20 cellular contexts compared by ENCODE assay signal in the genomic region with DNA sequence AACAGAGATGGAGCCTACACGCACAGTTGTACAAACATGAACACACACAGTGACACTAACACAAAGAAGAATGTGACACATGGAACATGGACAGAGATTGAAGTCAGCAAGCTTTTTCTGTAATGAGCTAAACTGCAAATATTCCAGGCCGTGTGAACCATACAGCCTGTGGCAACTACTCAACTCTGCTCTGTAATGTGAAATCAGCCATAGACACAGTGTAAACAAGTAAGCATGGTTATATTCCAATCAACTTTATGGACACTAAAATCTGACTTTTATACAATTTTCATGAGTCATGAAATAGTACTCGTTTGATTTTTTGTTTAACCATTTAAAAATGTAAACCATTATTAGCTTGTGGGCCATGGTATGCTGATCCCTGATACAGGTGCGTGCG.
DNase-seq lines count a peak whose midpoint lies in the region; ATAC-seq and TF ChIP-seq lines count a peak whose summit lies in the region.
"Had no signal": no experiment of that assay in that cellular context is flagged by ENCODE, and none has a peak within 500 bp of the region (broad histone marks: within the 10 kb centered on the region; RNA-seq: fewer than 3 reads in every experiment).

No MANE protein-coding gene starts in this region.

- H3K9me3 ChIP-seq in sigmoid colon (no peaks in the 10 kb centered on the region), mucosa of descending colon (no peaks in the 10 kb centered on the region)
- H3K9me3 ChIP-seq: left lung had no signal

- H3K36me3 Mint-ChIP-seq in WTC11 = peaks cover 8% of the 10 kb centered on the region; the same call in 1 of the 2 replicates

- ATAC-seq in WTC11 (no peak), mucosa of descending colon (no peak), GM18511 (IDR thresholded peaks at IDR 0.05; ENCODE audit: unreplicated experiment) (no peak)
- ATAC-seq in stimulated activated naive CD8-positive, alpha-beta T cell treated with anti-CD3 and anti-CD28 coated beads, Interleukin-15, amount 100 ng/mL, for 72 hours = no peak
- ATAC-seq: left lung had no signal

- CTCF ChIA-PET in WTC11 (lab: Charles Lee) = interaction anchor here (1.3 kb wide), 1 partner anchor 48 kb away, joined by 8 read pairs; no protein-coding TSS in a partner anchor

- peak; percentile 63 for DNase-seq in EH (ENCODE audit: low read depth)
- DNase-seq in WTC11 (ENCODE audit: low spot score) = no peak
- DNase-seq in fibroblast of peridontal ligament (ENCODE audit: extremely low read depth) = peak; percentile 66
- DNase-seq in sigmoid colon = no peak
- DNase-seq in stimulated activated naive CD8-positive, alpha-beta T cell treated with anti-CD3 and anti-CD28 coated beads, Interleukin-15, amount 100 ng/mL, for 72 hours = no peak
- DNase-seq in mucosa of descending colon = no peak
- DNase-seq in lower leg skin (ENCODE audit: low spot score in 2 of 2) = no peak
- DNase-seq: activated B cell treated with CpG ODN at 0.5 μM for 24 hours; activated CD4-positive, alpha-beta memory T cell treated with anti-CD3 and anti-CD28 coated beads for 36 hours; activated naive CD4-positive, alpha-beta T cell treated with Interleukin-2 at 50 U/mL for 16 hours; amygdala; CD4-positive, alpha-beta T cell; DMS53; H7; left lung; NCI-H1092; NCI-H2029; NCI-H345; stimulated activated CD4-positive, alpha-beta T cell treated with anti-CD3 and anti-CD28 coated beads, Interleukin-15, amount 100 ng/mL, for 24 hours had no signal

- TF ChIP-seq CTCF in WTC11 (IDR thresholded peaks at IDR 0.05) (no peak), sigmoid colon (IDR thresholded peaks at IDR 0.05) (no peak), mucosa of descending colon (IDR thresholded peaks at IDR 0.05) (no peak), lower leg skin (IDR thresholded peaks at IDR 0.05) (no peak)

- peaks cover 8% of the 10 kb centered on the region for H3K4me1 Mint-ChIP-seq in WTC11
- peaks cover 6% of the 10 kb centered on the region for H3K4me1 Mint-ChIP-seq in stimulated activated naive CD8-positive, alpha-beta T cell treated with anti-CD3 and anti-CD28 coated beads, Interleukin-15, amount 100 ng/mL, for 72 hours
- H3K4me1 Mint-ChIP-seq: activated B cell treated with CpG ODN at 0.5 μM for 24 hours had no signal

- peak overlapping the region; percentile 17; the same call in 1 of the 2 replicates for H3K27ac Mint-ChIP-seq in WTC11
- H3K27ac Mint-ChIP-seq in stimulated activated naive CD8-positive, alpha-beta T cell treated with anti-CD3 and anti-CD28 coated beads, Interleukin-15, amount 100 ng/mL, for 72 hours = no peak overlapping the region
- H3K27ac Mint-ChIP-seq: activated B cell treated with CpG ODN at 0.5 μM for 24 hours; activated CD4-positive, alpha-beta memory T cell treated with anti-CD3 and anti-CD28 coated beads for 36 hours; CD4-positive, alpha-beta T cell had no signal

- WGBS in sigmoid colon, 2 donors = 67 to 77% methylated on average over 5 of the region's 5 CpGs
- WGBS in lower leg skin, 2 donors = 79 to 84% methylated on average over 5 of the region's 5 CpGs

- intact Hi-C loops in sigmoid colon (cut with DNase I) = no loop called here
- intact Hi-C loops in mucosa of descending colon (cut with DNase I, micrococcal nuclease) = no loop called here
- intact Hi-C loops in lower leg skin (cut with DNase I; ENCODE audit: low total_unique reads) = no loop called here

- no peak for TF ChIP-seq EP300 in sigmoid colon (IDR thresholded peaks at IDR 0.05)

- no peaks in the 10 kb centered on the region for H3K9me3 Mint-ChIP-seq in WTC11
- H3K9me3 Mint-ChIP-seq in stimulated activated naive CD8-positive, alpha-beta T cell treated with anti-CD3 and anti-CD28 coated beads, Interleukin-15, amount 100 ng/mL, for 72 hours = no peaks in the 10 kb centered on the region
- H3K9me3 Mint-ChIP-seq: activated B cell treated with CpG ODN at 0.5 μM for 24 hours; activated CD4-positive, alpha-beta memory T cell treated with anti-CD3 and anti-CD28 coated beads for 36 hours; CD4-positive, alpha-beta T cell had no signal

- H3K4me1 ChIP-seq in sigmoid colon (peaks cover 0 to 58% (median 54%) of the 10 kb centered on the region in 4 donors), mucosa of descending colon (ENCODE audit: low read depth) (peaks cover 14% of the 10 kb centered on the region)

- no peaks in the 10 kb centered on the region for H3K27me3 Mint-ChIP-seq in WTC11 (ENCODE audit: low read depth)
- no peaks in the 10 kb centered on the region for H3K27me3 Mint-ChIP-seq in stimulated activated naive CD8-positive, alpha-beta T cell treated with anti-CD3 and anti-CD28 coated beads, Interleukin-15, amount 100 ng/mL, for 72 hours
- H3K27me3 Mint-ChIP-seq: activated B cell treated with CpG ODN at 0.5 μM for 24 hours; activated CD4-positive, alpha-beta memory T cell treated with anti-CD3 and anti-CD28 coated beads for 36 hours; CD4-positive, alpha-beta T cell had no signal

- H3K27me3 ChIP-seq in sigmoid colon = no peaks in the 10 kb centered on the region
- H3K27me3 ChIP-seq: left lung had no signal

- H3K4me3 ChIP-seq in sigmoid colon (no peak overlapping the region), mucosa of descending colon (no peak overlapping the region), lower leg skin (ENCODE audit: low read depth, poor library complexity, severe bottlenecking) (no peak overlapping the region)
- H3K4me3 ChIP-seq: left lung had no signal

- POLR2A ChIA-PET in WTC11 (lab: Charles Lee) = no interaction called here

- H3K36me3 ChIP-seq in sigmoid colon (peaks cover 0 to 34% (median 13%) of the 10 kb centered on the region in 4 donors), mucosa of descending colon (ENCODE audit: low read depth) (peaks cover 8% of the 10 kb centered on the region)

- H3K4me3 Mint-ChIP-seq in WTC11 = no peak overlapping the region
- no peak overlapping the region for H3K4me3 Mint-ChIP-seq in stimulated activated naive CD8-positive, alpha-beta T cell treated with anti-CD3 and anti-CD28 coated beads, Interleukin-15, amount 100 ng/mL, for 72 hours
- H3K4me3 Mint-ChIP-seq: activated B cell treated with CpG ODN at 0.5 μM for 24 hours; activated CD4-positive, alpha-beta memory T cell treated with anti-CD3 and anti-CD28 coated beads for 36 hours; CD4-positive, alpha-beta T cell had no signal

- peak overlapping the region; percentile 82 to 95 (median 86) for H3K27ac ChIP-seq in sigmoid colon

- TF ChIP-seq POLR2A in sigmoid colon (IDR thresholded peaks at IDR 0.05) = no peak
- no peak for TF ChIP-seq POLR2A in lower leg skin (IDR thresholded peaks at IDR 0.05)

TF ChIP-seq in WTC11, 78 proteins besides CTCF, POLR2A, EP300 and RAD21:
- TF ChIP-seq, protein P1, sequence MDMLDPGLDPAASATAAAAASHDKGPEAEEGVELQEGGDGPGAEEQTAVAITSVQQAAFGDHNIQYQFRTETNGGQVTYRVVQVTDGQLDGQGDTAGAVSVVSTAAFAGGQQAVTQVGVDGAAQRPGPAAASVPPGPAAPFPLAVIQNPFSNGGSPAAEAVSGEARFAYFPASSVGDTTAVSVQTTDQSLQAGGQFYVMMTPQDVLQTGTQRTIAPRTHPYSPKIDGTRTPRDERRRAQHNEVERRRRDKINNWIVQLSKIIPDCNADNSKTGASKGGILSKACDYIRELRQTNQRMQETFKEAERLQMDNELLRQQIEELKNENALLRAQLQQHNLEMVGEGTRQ (CRISPR knock-in tag; IDR thresholded peaks at IDR 0.05) = no peak
- no peak for TF ChIP-seq ZNF425 (CRISPR knock-in tag; conservative IDR thresholded peaks at IDR 0.05)

Comparison
In these comparisons a context has a peak if more than half of its experiments do, and no peak if none do; other contexts are left out.
1. DNase-seq: peak in EH (single experiment) and fibroblast of peridontal ligament (single experiment); none in WTC11 (single experiment), sigmoid colon (single experiment), stimulated activated naive CD8-positive, alpha-beta T cell treated with anti-CD3 and anti-CD28 coated beads, Interleukin-15, amount 100 ng/mL, for 72 hours (0 of 2), mucosa of descending colon (0 of 3) and lower leg skin (0 of 2).